1 cellular context compared by ENCODE assay signal in genomic region chr20:5674176-5674660, GRCh38.
TF ChIP-seq lines count a peak whose summit lies in the region.

No MANE protein-coding gene starts in this region.

TF ChIP-seq in K562, 482 proteins besides CTCF, POLR2A, EP300 and RAD21 (continued from another document):
- TF ChIP-seq, protein P1, sequence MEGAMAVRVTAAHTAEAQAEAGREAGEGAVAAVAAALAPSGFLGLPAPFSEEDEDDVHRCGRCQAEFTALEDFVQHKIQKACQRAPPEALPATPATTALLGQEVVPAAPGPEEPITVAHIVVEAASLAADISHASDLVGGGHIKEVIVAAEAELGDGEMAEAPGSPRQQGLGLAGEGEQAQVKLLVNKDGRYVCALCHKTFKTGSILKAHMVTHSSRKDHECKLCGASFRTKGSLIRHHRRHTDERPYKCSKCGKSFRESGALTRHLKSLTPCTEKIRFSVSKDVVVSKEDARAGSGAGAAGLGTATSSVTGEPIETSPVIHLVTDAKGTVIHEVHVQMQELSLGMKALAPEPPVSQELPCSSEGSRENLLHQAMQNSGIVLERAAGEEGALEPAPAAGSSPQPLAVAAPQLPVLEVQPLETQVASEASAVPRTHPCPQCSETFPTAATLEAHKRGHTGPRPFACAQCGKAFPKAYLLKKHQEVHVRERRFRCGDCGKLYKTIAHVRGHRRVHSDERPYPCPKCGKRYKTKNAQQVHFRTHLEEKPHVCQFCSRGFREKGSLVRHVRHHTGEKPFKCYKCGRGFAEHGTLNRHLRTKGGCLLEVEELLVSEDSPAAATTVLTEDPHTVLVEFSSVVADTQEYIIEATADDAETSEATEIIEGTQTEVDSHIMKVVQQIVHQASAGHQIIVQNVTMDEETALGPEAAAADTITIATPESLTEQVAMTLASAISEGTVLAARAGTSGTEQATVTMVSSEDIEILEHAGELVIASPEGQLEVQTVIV (CRISPR knock-in tag; IDR thresholded peaks at IDR 0.05; ENCODE audit: borderline replicate concordance) = no peak
- TF ChIP-seq NFE2 (IDR thresholded peaks at IDR 0.05; ENCODE audit: low read depth) (0 out of 2 replicates have a peak, but pooled peaks have one; percentile 25), SOX6 (IDR thresholded peaks at IDR 0.05) (peak; percentile 30; the same call in 1 of the 2 replicates), MAZ (CRISPR knock-in tag; conservative IDR thresholded peaks at IDR 0.05 in 1 of 2, IDR thresholded peaks at IDR 0.05 in 1 of 2) (no peak), DPF2 (IDR thresholded peaks at IDR 0.05) (peak; percentile 8; the same call in 1 of the 2 replicates), ZNF143 (CRISPR knock-in tag; IDR thresholded peaks at IDR 0.05) (no peak)
